Comparison of ENCODE assay signal across 1 cellular context in the genomic region with DNA sequence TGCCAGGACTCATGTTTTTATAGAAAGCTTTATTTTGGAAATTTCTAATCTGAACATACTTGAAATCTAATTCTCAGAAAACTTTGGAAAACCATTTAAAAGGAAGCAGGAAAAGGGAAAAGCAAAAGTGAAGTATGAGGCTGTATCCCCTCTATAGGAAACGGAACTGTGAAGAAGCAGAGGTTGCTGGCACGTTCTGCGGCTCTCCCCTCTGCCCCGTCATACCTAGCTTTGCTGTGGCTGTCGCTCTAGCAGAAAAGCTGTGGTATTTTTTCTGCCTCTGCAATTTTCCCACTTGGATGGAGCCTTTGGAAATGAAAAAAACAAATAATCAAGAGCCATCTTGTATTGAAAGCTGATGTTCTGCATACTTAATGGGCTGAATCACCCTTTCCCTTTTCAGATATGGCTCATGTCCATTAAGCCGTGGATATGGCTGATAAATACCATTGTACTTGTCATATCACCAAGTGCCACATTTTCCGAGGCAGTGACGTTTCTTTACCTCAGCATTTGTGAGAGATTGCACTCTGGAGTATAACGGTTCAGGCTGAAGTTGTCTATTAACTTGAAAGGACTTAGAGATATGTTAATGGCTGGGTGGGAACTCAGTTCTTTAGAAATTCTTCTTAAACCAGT.
TF ChIP-seq lines count a peak whose summit lies in the region.

No MANE protein-coding gene starts in this region.

TF ChIP-seq in HEK293T, 16 proteins besides CTCF, POLR2A, EP300 and RAD21 (continued from another document):
- TF ChIP-seq CTBP1 (IDR thresholded peaks at IDR 0.05; ENCODE audit: borderline replicate concordance) (no peak), L3MBTL2 (conservative IDR thresholded peaks at IDR 0.05) (no peak), ARNT (IDR thresholded peaks at IDR 0.05) (no peak), SP1 (IDR thresholded peaks at IDR 0.05) (no peak), FOXA1 (IDR thresholded peaks at IDR 0.05) (no peak), BHLHE40 (IDR thresholded peaks at IDR 0.05; ENCODE audit: borderline replicate concordance) (no peak)
- TF ChIP-seq, protein P1, sequence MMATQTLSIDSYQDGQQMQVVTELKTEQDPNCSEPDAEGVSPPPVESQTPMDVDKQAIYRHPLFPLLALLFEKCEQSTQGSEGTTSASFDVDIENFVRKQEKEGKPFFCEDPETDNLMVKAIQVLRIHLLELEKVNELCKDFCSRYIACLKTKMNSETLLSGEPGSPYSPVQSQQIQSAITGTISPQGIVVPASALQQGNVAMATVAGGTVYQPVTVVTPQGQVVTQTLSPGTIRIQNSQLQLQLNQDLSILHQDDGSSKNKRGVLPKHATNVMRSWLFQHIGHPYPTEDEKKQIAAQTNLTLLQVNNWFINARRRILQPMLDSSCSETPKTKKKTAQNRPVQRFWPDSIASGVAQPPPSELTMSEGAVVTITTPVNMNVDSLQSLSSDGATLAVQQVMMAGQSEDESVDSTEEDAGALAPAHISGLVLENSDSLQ (IDR thresholded peaks at IDR 0.05) = no peak
